Comparison of ENCODE assay signal across 20 cellular contexts in genomic region chr5:170164921-170165320, GRCh38. TPM values are rescaled to one million over a fixed set of nuclear protein-coding genes. Genes with fewer than 3 reads are reported as not detected.
"Had no signal": no experiment of that assay in that cellular context is flagged by ENCODE, and none has a peak within 500 bp of the region (broad histone marks: within the 10 kb centered on the region; RNA-seq: fewer than 3 reads in every experiment).

No MANE protein-coding gene starts in this region.

- H3K9ac ChIP-seq: SK-N-SH had no signal

- H3K9me3 ChIP-seq: SK-N-SH had no signal

- H3K4me2 ChIP-seq: SK-N-SH had no signal

- DNase-seq: KBM-7, MM.1S, NCI-H1092 treated with DMSO at 0.1 percent for 48 hours, NCI-H1436, NCI-H187, NCI-H2029, NCI-H2081 treated with DMSO at 0.1 percent for 48 hours, NCI-H2171, NCI-H226, NCI-H446, NCI-H510A, NCI-H524 treated with DMSO at 0.1 percent for 48 hours, NCI-H69, NCI-H774, SHP77, SK-N-SH, SW 1271 had no signal

- H3K27ac ChIP-seq: RWPE1 had no signal

RNA-seq across cellular contexts. Expression of gene FOXI1, which starts 59.2 kb away (rescaled TPM):
- total RNA-seq: HT-29, SK-MEL-5 had no signal
- polyA plus RNA-seq: SK-N-SH had no signal
